In the genomic region with DNA sequence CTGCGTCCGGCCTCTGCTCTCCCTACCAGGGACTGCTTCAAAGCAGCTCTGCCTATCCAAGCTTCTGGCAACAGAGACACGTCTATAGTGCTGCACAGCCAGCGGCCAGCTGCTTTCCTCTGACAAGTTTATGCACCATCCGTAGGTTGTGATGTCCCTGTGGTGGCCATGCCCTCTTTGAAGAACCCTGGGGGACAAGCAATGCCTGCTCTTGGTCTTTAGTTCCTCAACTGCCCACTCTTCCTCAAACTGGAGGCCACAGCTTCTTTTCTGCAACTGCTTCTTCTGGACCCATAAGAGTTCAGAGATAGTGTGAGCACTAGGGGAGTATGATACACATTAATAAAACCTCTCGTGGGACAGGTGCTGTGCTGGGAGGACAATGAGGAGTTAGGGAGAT, we compare ENCODE assay signal across 18 cellular contexts.
DNase-seq lines count a peak whose midpoint lies in the region; ATAC-seq, FAIRE-seq and TF ChIP-seq lines count a peak whose summit lies in the region.
"Had no signal": no experiment of that assay in that cellular context is flagged by ENCODE, and none has a peak within 500 bp of the region (broad histone marks: within the 10 kb centered on the region; RNA-seq: fewer than 3 reads in every experiment).

No MANE protein-coding gene starts in this region.

- TF ChIP-seq CTCF in GM23338 (conservative IDR thresholded peaks at IDR 0.05; ENCODE audit: low read depth in 2 of 2) = no peak
- TF ChIP-seq CTCF in lower lobe of right lung (IDR thresholded peaks at IDR 0.05) = no peak
- TF ChIP-seq CTCF in upper lobe of left lung (IDR thresholded peaks at IDR 0.05) = no peak
- no peak for TF ChIP-seq CTCF in D721Med (IDR thresholded peaks at IDR 0.05; ENCODE audit: insufficient read depth, missing control alignments)

- H3K4me2 ChIP-seq in GM23338 = no peak overlapping the region

- H3K27me3 Mint-ChIP-seq in GM23338 (ENCODE audit: insufficient read depth, low read depth, poor library complexity) = peaks cover 9% of the 10 kb centered on the region
- H3K27me3 Mint-ChIP-seq: CD4-positive, CD25-positive, alpha-beta regulatory T cell had no signal

- H3K36me3 ChIP-seq in GM23338 (ENCODE audit: insufficient read depth) (no peaks in the 10 kb centered on the region), lower lobe of right lung (no peaks in the 10 kb centered on the region), upper lobe of left lung (no peaks in the 10 kb centered on the region)

- peak overlapping the region; percentile 34; the same call in 1 of the 2 replicates for H3K27ac Mint-ChIP-seq in GM23338

- no peak for TF ChIP-seq EP300 in upper lobe of left lung (IDR thresholded peaks at IDR 0.05)

- DNase-seq in GM23338 (ENCODE audit: low spot score) (no peak), lower lobe of right lung (no peak), upper lobe of left lung (no peak), D721Med (ENCODE audit: insufficient read length, low spot score) (no peak)
- no peak for DNase-seq in stimulated activated CD8-positive, alpha-beta memory T cell treated with anti-CD3 and anti-CD28 coated beads, Interleukin-4, amount 100 ng/mL, for 48 hours
- DNase-seq: Caco-2; CD4-positive, CD25-positive, alpha-beta regulatory T cell; DMS53; H9; MV-4-11; NCI-H1417 treated with DMSO at 0.1 percent for 48 hours; NCI-H1930; NCI-H446; NCI-H69; SHP77 had no signal

- no peaks in the 10 kb centered on the region for H3F3A ChIP-seq in GM23338 (replicated peaks; ENCODE audit: low read depth)

- H3K27ac ChIP-seq in GM23338 (ENCODE audit: low read depth) (no peak overlapping the region), cingulate gyrus (ENCODE audit: low read depth, low read length) (peak overlapping the region; percentile 98), lower lobe of right lung (peak overlapping the region; percentile 49), upper lobe of left lung (peak overlapping the region; percentile 27 to 51 (median 32))

- intact Hi-C loops in lower lobe of right lung (cut with DNase I) = no loop called here

- no peak overlapping the region for H3K4me3 Mint-ChIP-seq in GM23338
- H3K4me3 Mint-ChIP-seq: CD4-positive, CD25-positive, alpha-beta regulatory T cell; H9 had no signal

- no peak overlapping the region for H2AFZ ChIP-seq in GM23338

- no peak for ATAC-seq in GM23338
- ATAC-seq in lower lobe of right lung = peak; percentile 14 to 42
- peak in 1 of 2 donors; percentile 33 for ATAC-seq in upper lobe of left lung (ENCODE audit: low FRiP score in 2 of 2)
- no peak for ATAC-seq in HG03095 (IDR thresholded peaks at IDR 0.05; ENCODE audit: unreplicated experiment)

- peaks cover 5% of the 10 kb centered on the region; the same call in 1 of the 2 replicates for H3K9me2 ChIP-seq in GM23338 (ENCODE audit: insufficient read depth)

- H3K9me3 Mint-ChIP-seq in GM23338 = peaks cover 10% of the 10 kb centered on the region; the same call in 2 of the 3 replicates

- H3K4me3 ChIP-seq in GM23338 (no peak overlapping the region), lower lobe of right lung (no peak overlapping the region), upper lobe of left lung (no peak overlapping the region)

- H4K20me1 ChIP-seq in GM23338 (replicated peaks; ENCODE audit: insufficient read depth) = no peaks in the 10 kb centered on the region

- 81 to 86% methylated on average over 5 to 6 of the region's 6 CpGs for WGBS in upper lobe of left lung, 2 donors

- no peaks in the 10 kb centered on the region for H3K79me2 ChIP-seq in GM23338 (replicated peaks; ENCODE audit: insufficient read depth)

- H3K4me1 ChIP-seq in GM23338 (ENCODE audit: insufficient read depth) (no peaks in the 10 kb centered on the region), lower lobe of right lung (peaks cover 52% of the 10 kb centered on the region), upper lobe of left lung (peaks cover 33 to 40% (median 39%) of the 10 kb centered on the region in 4 donors)
- H3K4me1 ChIP-seq: Caco-2 had no signal

- H3K9me3 ChIP-seq in lower lobe of right lung = no peaks in the 10 kb centered on the region
- H3K9me3 ChIP-seq in upper lobe of left lung = no peaks in the 10 kb centered on the region
- H3K9me3 ChIP-seq: Caco-2 had no signal

- no peaks in the 10 kb centered on the region for H3K27me3 ChIP-seq in GM23338 (ENCODE audit: insufficient read depth)
- H3K27me3 ChIP-seq in lower lobe of right lung (ENCODE audit: low read depth) = no peaks in the 10 kb centered on the region
- H3K27me3 ChIP-seq in upper lobe of left lung = no peaks in the 10 kb centered on the region

- peaks cover 34% of the 10 kb centered on the region for H3K4me1 Mint-ChIP-seq in GM23338

- no peak for TF ChIP-seq POLR2A in upper lobe of left lung (IDR thresholded peaks at IDR 0.05)

- H3K36me3 Mint-ChIP-seq in GM23338 (ENCODE audit: low read depth) = peaks cover 5% of the 10 kb centered on the region; the same call in 2 of the 3 replicates

- no peak for FAIRE-seq in D721Med (lab: Jason Lieb, UNC)
- FAIRE-seq: RCC 7860 had no signal

TF ChIP-seq in GM23338, 12 proteins besides CTCF, POLR2A, EP300 and RAD21 (continues in another document):
- no peak for TF ChIP-seq ZNF114 (CRISPR knock-in tag; IDR thresholded peaks at IDR 0.05)
- TF ChIP-seq, protein P1, sequence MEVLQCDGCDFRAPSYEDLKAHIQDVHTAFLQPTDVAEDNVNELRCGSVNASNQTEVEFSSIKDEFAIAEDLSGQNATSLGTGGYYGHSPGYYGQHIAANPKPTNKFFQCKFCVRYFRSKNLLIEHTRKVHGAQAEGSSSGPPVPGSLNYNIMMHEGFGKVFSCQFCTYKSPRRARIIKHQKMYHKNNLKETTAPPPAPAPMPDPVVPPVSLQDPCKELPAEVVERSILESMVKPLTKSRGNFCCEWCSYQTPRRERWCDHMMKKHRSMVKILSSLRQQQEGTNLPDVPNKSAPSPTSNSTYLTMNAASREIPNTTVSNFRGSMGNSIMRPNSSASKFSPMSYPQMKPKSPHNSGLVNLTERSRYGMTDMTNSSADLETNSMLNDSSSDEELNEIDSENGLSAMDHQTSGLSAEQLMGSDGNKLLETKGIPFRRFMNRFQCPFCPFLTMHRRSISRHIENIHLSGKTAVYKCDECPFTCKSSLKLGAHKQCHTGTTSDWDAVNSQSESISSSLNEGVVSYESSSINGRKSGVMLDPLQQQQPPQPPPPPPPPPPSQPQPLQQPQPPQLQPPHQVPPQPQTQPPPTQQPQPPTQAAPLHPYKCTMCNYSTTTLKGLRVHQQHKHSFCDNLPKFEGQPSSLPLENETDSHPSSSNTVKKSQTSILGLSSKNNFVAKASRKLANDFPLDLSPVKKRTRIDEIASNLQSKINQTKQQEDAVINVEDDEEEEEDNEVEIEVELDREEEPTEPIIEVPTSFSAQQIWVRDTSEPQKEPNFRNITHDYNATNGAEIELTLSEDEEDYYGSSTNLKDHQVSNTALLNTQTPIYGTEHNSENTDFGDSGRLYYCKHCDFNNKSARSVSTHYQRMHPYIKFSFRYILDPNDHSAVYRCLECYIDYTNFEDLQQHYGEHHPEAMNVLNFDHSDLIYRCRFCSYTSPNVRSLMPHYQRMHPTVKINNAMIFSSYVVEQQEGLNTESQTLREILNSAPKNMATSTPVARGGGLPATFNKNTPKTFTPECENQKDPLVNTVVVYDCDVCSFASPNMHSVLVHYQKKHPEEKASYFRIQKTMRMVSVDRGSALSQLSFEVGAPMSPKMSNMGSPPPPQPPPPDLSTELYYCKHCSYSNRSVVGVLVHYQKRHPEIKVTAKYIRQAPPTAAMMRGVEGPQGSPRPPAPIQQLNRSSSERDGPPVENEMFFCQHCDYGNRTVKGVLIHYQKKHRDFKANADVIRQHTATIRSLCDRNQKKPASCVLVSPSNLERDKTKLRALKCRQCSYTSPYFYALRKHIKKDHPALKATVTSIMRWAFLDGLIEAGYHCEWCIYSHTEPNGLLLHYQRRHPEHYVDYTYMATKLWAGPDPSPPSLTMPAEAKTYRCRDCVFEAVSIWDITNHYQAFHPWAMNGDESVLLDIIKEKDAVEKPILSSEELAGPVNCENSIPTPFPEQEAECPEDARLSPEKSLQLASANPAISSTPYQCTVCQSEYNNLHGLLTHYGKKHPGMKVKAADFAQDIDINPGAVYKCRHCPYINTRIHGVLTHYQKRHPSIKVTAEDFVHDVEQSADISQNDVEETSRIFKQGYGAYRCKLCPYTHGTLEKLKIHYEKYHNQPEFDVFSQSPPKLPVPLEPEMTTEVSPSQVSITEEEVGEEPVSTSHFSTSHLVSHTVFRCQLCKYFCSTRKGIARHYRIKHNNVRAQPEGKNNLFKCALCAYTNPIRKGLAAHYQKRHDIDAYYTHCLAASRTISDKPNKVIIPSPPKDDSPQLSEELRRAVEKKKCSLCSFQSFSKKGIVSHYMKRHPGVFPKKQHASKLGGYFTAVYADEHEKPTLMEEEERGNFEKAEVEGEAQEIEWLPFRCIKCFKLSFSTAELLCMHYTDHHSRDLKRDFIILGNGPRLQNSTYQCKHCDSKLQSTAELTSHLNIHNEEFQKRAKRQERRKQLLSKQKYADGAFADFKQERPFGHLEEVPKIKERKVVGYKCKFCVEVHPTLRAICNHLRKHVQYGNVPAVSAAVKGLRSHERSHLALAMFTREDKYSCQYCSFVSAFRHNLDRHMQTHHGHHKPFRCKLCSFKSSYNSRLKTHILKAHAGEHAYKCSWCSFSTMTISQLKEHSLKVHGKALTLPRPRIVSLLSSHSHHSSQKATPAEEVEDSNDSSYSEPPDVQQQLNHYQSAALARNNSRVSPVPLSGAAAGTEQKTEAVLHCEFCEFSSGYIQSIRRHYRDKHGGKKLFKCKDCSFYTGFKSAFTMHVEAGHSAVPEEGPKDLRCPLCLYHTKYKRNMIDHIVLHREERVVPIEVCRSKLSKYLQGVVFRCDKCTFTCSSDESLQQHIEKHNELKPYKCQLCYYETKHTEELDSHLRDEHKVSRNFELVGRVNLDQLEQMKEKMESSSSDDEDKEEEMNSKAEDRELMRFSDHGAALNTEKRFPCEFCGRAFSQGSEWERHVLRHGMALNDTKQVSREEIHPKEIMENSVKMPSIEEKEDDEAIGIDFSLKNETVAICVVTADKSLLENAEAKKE (CRISPR knock-in tag; IDR thresholded peaks at IDR 0.05) = no peak
- TF ChIP-seq STAT1 (IDR thresholded peaks at IDR 0.05; ENCODE audit: unreplicated experiment) = no peak
- TF ChIP-seq POLR2AphosphoS5 (IDR thresholded peaks at IDR 0.05; ENCODE audit: low read depth) = no peak

Comparison
In these comparisons a context has a peak if more than half of its experiments do, and no peak if none do; other contexts are left out.
1. ATAC-seq: peak in lower lobe of right lung (2 of 2); none in GM23338 (single experiment) and HG03095 (single experiment).